8 cellular contexts compared by ENCODE assay signal in the genomic region with DNA sequence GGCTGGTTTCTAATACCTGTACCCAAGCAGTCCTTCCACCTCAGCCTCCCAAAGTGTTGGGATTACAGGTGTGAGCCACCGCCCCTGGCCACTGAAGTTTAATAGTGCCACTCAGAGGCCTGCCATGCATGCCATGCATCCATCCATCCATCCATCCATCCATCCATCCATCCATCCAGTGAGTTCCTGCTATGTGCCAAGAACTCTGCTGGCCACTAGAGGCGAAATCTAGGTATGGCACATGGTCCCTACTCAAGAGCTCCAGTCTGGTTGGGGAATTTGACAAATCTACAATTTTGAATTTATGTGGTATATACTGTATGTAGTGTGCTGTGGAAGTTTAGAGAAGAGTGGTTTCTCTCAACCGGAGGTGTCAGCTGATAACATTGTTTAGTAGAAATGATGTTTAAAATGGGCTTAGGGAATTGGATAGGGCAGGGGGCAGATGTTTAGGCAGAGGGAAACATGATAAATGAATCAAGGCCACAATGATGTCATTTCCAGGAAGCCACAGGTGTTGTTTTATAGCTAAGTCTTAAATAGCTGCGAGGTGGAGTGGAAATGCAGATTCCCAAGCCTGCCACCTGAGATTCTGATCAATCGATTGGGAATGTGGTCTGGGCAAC.
A peak's percentile ranks its signal among the peaks of the same experiment; 100 is the strongest.
DNase-seq lines count a peak whose midpoint lies in the region; ATAC-seq and TF ChIP-seq lines count a peak whose summit lies in the region.

No MANE protein-coding gene starts in this region.

- TF ChIP-seq CTCF in right atrium auricular region (IDR thresholded peaks at IDR 0.05) = peak; percentile 32 to 38
- peak; percentile 70 for TF ChIP-seq CTCF in PC-3 (conservative IDR thresholded peaks at IDR 0.05; ENCODE audit: low read depth, low read length)
- TF ChIP-seq CTCF in fibroblast of the aortic adventitia (IDR thresholded peaks at IDR 0.05; ENCODE audit: insufficient read depth, low read length) = peak; percentile 54

- H3K27ac Mint-ChIP-seq in T-cell = no peak overlapping the region

- H3K9ac ChIP-seq in PC-3 (ENCODE audit: low read length) = no peak overlapping the region

- H3F3A ChIP-seq in PC-3 (ENCODE audit: low read length, unreplicated experiment) = no peaks in the 10 kb centered on the region

- no TSS peak for BruUV-seq in PC-3 (replicated peaks; lab: Mats Ljungman, UMichigan)

- no peaks in the 10 kb centered on the region for H3K9me3 ChIP-seq in right atrium auricular region
- no peaks in the 10 kb centered on the region for H3K9me3 ChIP-seq in PC-3 (ENCODE audit: low read length)

- no peaks in the 10 kb centered on the region for H3K9me2 ChIP-seq in PC-3 (replicated peaks; ENCODE audit: low read length)

- no peak overlapping the region for H3K4me3 Mint-ChIP-seq in T-cell

- H3K4me1 ChIP-seq in right atrium auricular region = peaks cover 0 to 37% of the 10 kb centered on the region in 2 donors
- no peaks in the 10 kb centered on the region; the same call in 1 of the 2 replicates for H3K4me1 ChIP-seq in PC-3 (ENCODE audit: insufficient read depth, low read length)

- H3K27ac ChIP-seq in right atrium auricular region = no peak overlapping the region
- no peak overlapping the region for H3K27ac ChIP-seq in PC-3 (ENCODE audit: low read length)

- no peaks in the 10 kb centered on the region for H3K36me3 Mint-ChIP-seq in T-cell

- H3K36me3 ChIP-seq in right atrium auricular region (no peaks in the 10 kb centered on the region), PC-3 (ENCODE audit: low read depth, low read length) (no peaks in the 10 kb centered on the region)

- H3K4me2 ChIP-seq in PC-3 (ENCODE audit: low read length) = no peak overlapping the region

- H3K27me3 Mint-ChIP-seq in T-cell = peaks cover 0 to 19% of the 10 kb centered on the region in 2 donors

- no peaks in the 10 kb centered on the region for H3K27me3 ChIP-seq in right atrium auricular region
- no peaks in the 10 kb centered on the region for H3K27me3 ChIP-seq in PC-3 (ENCODE audit: low read length)

- DNase-seq in right atrium auricular region (ENCODE audit: low spot score) (no peak), left ventricle myocardium superior (no peak), PC-3 (peak; percentile 48), fibroblast of the aortic adventitia (ENCODE audit: low read depth) (peak; percentile 42), T-cell (no peak), HuH-7.5 (ENCODE audit: low spot score) (no peak)
- no peak for DNase-seq in activated CD8-positive, alpha-beta memory T cell treated with anti-CD3 and anti-CD28 coated beads, Interleukin-2, amount 50 U/mL, for 48 hours

- no peak for ATAC-seq in left ventricle myocardium superior
- peak; percentile 48; the same call in 1 of the 2 replicates for ATAC-seq in PC-3
- ATAC-seq in T-cell (replicated peaks in 1 of 4) = no peak
- ATAC-seq in HG02852 (IDR thresholded peaks at IDR 0.05; ENCODE audit: unreplicated experiment) = no peak

- H4K20me1 ChIP-seq in PC-3 (ENCODE audit: low read length) = no peaks in the 10 kb centered on the region

- peaks cover 0 to 5% (median 0%) of the 10 kb centered on the region in 3 donors for H3K9me3 Mint-ChIP-seq in T-cell

- POLR2A ChIA-PET in PC-3 (lab: Charles Lee; ENCODE audit: unreplicated experiment) = no interaction called here
- POLR2A ChIA-PET in T-cell (lab: Charles Lee) = no interaction called here

- no peaks in the 10 kb centered on the region for H3K79me2 ChIP-seq in PC-3 (ENCODE audit: low read length)

- CTCF ChIA-PET in PC-3 (lab: Charles Lee) = interaction anchor here (0.5 to 0.6 kb wide), 3 partner anchors 174 to 193 kb away, joined by 3 read pairs; no protein-coding TSS in a partner anchor
- CTCF ChIA-PET in T-cell (lab: Charles Lee) = no interaction called here

- intact Hi-C loops in left ventricle myocardium superior (cut with micrococcal nuclease) = no loop called here
- intact Hi-C loops in PC-3 (cut with micrococcal nuclease) = no loop called here

- H3K4me1 Mint-ChIP-seq in T-cell = no peaks in the 10 kb centered on the region

- no peak overlapping the region for H2AFZ ChIP-seq in PC-3 (ENCODE audit: low read length)

- H3K4me3 ChIP-seq in right atrium auricular region (no peak overlapping the region), PC-3 (ENCODE audit: low read length) (no peak overlapping the region), fibroblast of the aortic adventitia (ENCODE audit: low read depth, low read length) (no peak overlapping the region)

Comparison
In these comparisons a context has a peak if more than half of its experiments do, and no peak if none do; other contexts are left out.
1. DNase-seq: peak in PC-3 (single experiment) and fibroblast of the aortic adventitia (single experiment); none in right atrium auricular region (single experiment), left ventricle myocardium superior (single experiment), activated CD8-positive, alpha-beta memory T cell treated with anti-CD3 and anti-CD28 coated beads, Interleukin-2, amount 50 U/mL, for 48 hours (single experiment), T-cell (0 of 34) and HuH-7.5 (single experiment).
2. Peak in every context shown above with its lines, with median percentiles within 50 percentile points of each other: CTCF ChIP-seq.